14 cellular contexts compared by ENCODE assay signal in the genomic region with DNA sequence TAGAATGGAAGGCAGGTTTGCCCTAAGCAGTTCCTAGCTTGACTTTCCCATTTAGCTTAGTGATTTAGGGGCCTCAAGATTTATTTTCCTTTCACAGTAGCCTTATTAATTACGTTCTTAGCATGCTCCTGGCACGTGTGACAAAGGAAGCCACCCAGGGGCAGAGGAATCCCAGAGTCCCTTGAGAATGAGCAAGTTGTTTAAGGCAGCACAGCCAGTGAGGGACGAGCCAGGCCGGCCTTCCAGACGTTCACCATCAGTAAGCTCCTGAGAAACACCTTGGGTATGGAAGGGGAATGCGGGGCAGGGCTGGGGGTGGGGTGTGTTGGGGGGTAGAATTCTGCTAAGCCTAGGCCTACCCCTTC.
DNase-seq lines count a peak whose midpoint lies in the region; ATAC-seq and TF ChIP-seq lines count a peak whose summit lies in the region.
"Had no signal": no experiment of that assay in that cellular context is flagged by ENCODE, and none has a peak within 500 bp of the region (broad histone marks: within the 10 kb centered on the region; RNA-seq: fewer than 3 reads in every experiment).

No MANE protein-coding gene starts in this region.

- H3K27me3 Mint-ChIP-seq in T-helper 2 cell treated with Interferon-gamma antibody and Interleukin-4, amounts not matched to agents 5 μg/mL and 100 μg/mL, for 36 hours (ENCODE audit: low read depth), result peaks cover 2% of the 10 kb centered on the region

- H3K4me2 ChIP-seq in trophoblast cell (ENCODE audit: low read length), result no peak overlapping the region

- peak overlapping the region; percentile 65 for H2BK120ac ChIP-seq in trophoblast cell (ENCODE audit: insufficient read depth, low read length, poor library complexity)

- no peaks in the 10 kb centered on the region for H3K36me3 ChIP-seq in ascending aorta
- H3K36me3 ChIP-seq in trophoblast cell (ENCODE audit: control insufficient read depth in 1 of 2, insufficient read depth in 2 of 2, low read length in 2 of 2), result no peaks in the 10 kb centered on the region
- H3K36me3 ChIP-seq in tibial nerve, result no peaks in the 10 kb centered on the region
- H3K36me3 ChIP-seq: BE2C had no signal

- H3K36me3 Mint-ChIP-seq in T-helper 2 cell treated with Interferon-gamma antibody and Interleukin-4, amounts not matched to agents 5 μg/mL and 100 μg/mL, for 36 hours (ENCODE audit: low read depth), result no peaks in the 10 kb centered on the region
- H3K36me3 Mint-ChIP-seq: T-cell had no signal

- no peaks in the 10 kb centered on the region for H3K9me3 Mint-ChIP-seq in T-helper 2 cell treated with Interferon-gamma antibody and Interleukin-4, amounts not matched to agents 5 μg/mL and 100 μg/mL, for 36 hours

- H3K9me3 ChIP-seq in ascending aorta (no peaks in the 10 kb centered on the region), trophoblast cell (ENCODE audit: insufficient read depth, low read depth, low read length) (no peaks in the 10 kb centered on the region), tibial nerve (no peaks in the 10 kb centered on the region)
- H3K9me3 ChIP-seq: BE2C had no signal

- peaks cover 38% of the 10 kb centered on the region for H3K79me1 ChIP-seq in trophoblast cell (ENCODE audit: low read length)

- TF ChIP-seq CTCF in ascending aorta (IDR thresholded peaks at IDR 0.05) (no peak), tibial nerve (IDR thresholded peaks at IDR 0.05) (no peak)

- H3K23ac ChIP-seq in trophoblast cell (ENCODE audit: low read length), result no peak overlapping the region

- peak overlapping the region; percentile 54 for H4K8ac ChIP-seq in trophoblast cell (ENCODE audit: low read depth, low read length)

- DNase-seq in ascending aorta (ENCODE audit: low spot score in 2 of 2), result no peak
- peak; percentile 75 for DNase-seq in islet precursor cell
- no peak for DNase-seq in trophoblast cell
- no peak for DNase-seq in tibial nerve (ENCODE audit: low spot score in 2 of 2)
- no peak for DNase-seq in effector CD4-positive, alpha-beta T cell
- no peak for DNase-seq in activated naive CD4-positive, alpha-beta T cell treated with Interleukin-2 at 50 U/mL for 16 hours
- no peak for DNase-seq in T-helper 2 cell treated with Interferon-gamma antibody and Interleukin-4, amounts not matched to agents 5 μg/mL and 100 μg/mL, for 36 hours (ENCODE audit: low spot score)
- DNase-seq: activated effector memory CD4-positive, alpha-beta T cell treated with anti-CD3 and anti-CD28 coated beads, Interleukin-2, amount 50 U/mL, for 16 hours; BE2C; DMS79; RPMI8226; stimulated activated CD4-positive, alpha-beta T cell treated with anti-CD3 and anti-CD28 coated beads, Interleukin-4, amount 100 ng/mL, for 1 hour; T-cell had no signal

- no peak overlapping the region for H2AK5ac ChIP-seq in trophoblast cell (ENCODE audit: low read length)

- H2BK12ac ChIP-seq in trophoblast cell (ENCODE audit: low read length), result peak overlapping the region; percentile 85

- H3K4me3 ChIP-seq in ascending aorta (no peak overlapping the region), trophoblast cell (ENCODE audit: low read depth, low read length) (no peak overlapping the region), tibial nerve (no peak overlapping the region)

- H3K4ac ChIP-seq in trophoblast cell (ENCODE audit: low read depth, low read length), result peak overlapping the region; percentile 49

- WGBS in trophoblast cell (ENCODE audit: extremely low coverage, insufficient coverage, insufficient read length), result no CpG with 5 or more reads among the region's 6 CpGs
- 50 to 55% methylated on average over 6 of the region's 6 CpGs for WGBS in tibial nerve, 2 donors

- peak overlapping the region; percentile 68 for H3K14ac ChIP-seq in trophoblast cell (ENCODE audit: low read length)

- H3K18ac ChIP-seq in trophoblast cell (ENCODE audit: low read length), result no peak overlapping the region

- ATAC-seq in HG02981 (IDR thresholded peaks at IDR 0.05; ENCODE audit: unreplicated experiment), result no peak
- ATAC-seq: T-cell had no signal

- H3K4me1 Mint-ChIP-seq in T-helper 2 cell treated with Interferon-gamma antibody and Interleukin-4, amounts not matched to agents 5 μg/mL and 100 μg/mL, for 36 hours (ENCODE audit: low read depth), result no peaks in the 10 kb centered on the region
- H3K4me1 Mint-ChIP-seq: T-cell had no signal

- no peak for TF ChIP-seq POLR2A in tibial nerve (IDR thresholded peaks at IDR 0.05)

- no peak for TF ChIP-seq EP300 in tibial nerve (IDR thresholded peaks at IDR 0.05)

- peaks cover 2% of the 10 kb centered on the region for H3K79me2 ChIP-seq in trophoblast cell (ENCODE audit: control insufficient read depth, insufficient read depth, low read length, poor library complexity)

- no peaks in the 10 kb centered on the region for H3K27me3 ChIP-seq in ascending aorta
- H3K27me3 ChIP-seq in trophoblast cell (ENCODE audit: insufficient read depth, low read length), result no peaks in the 10 kb centered on the region
- no peaks in the 10 kb centered on the region for H3K27me3 ChIP-seq in tibial nerve
- H3K27me3 ChIP-seq: BE2C had no signal

- H3K4me1 ChIP-seq in ascending aorta (peaks cover 19 to 28% of the 10 kb centered on the region in 2 donors), trophoblast cell (ENCODE audit: control insufficient read depth in 1 of 2, insufficient read depth in 2 of 2, low read length in 2 of 2) (peaks cover 39 to 41% of the 10 kb centered on the region in 2 experiments), tibial nerve (peaks cover 0 to 20% (median 0%) of the 10 kb centered on the region in 4 donors)
- H3K4me1 ChIP-seq: BE2C had no signal

- H4K91ac ChIP-seq in trophoblast cell (ENCODE audit: low read depth, low read length), result peak overlapping the region; percentile 88

- H3K9ac ChIP-seq in trophoblast cell (ENCODE audit: low read length), result no peak overlapping the region

- H3K27ac ChIP-seq in ascending aorta, result peak overlapping the region; percentile 78 to 79
- H3K27ac ChIP-seq in trophoblast cell (ENCODE audit: low read depth, low read length), result peak overlapping the region; percentile 59
- H3K27ac ChIP-seq in tibial nerve, result peak overlapping the region in 3 of 4 donors; percentile 52 to 72 (median 65)

- no peak overlapping the region for H3K27ac Mint-ChIP-seq in T-helper 2 cell treated with Interferon-gamma antibody and Interleukin-4, amounts not matched to agents 5 μg/mL and 100 μg/mL, for 36 hours
- H3K27ac Mint-ChIP-seq: T-cell had no signal

- intact Hi-C loops in ascending aorta (cut with DNase I), result loop anchor here (2.0 kb wide), 2 partner anchors 42 to 76 kb away; partner anchors contain the start of gene SOWAHC

- H4K12ac ChIP-seq in trophoblast cell (ENCODE audit: low read depth, low read length), result no peak overlapping the region

- H3K4me3 Mint-ChIP-seq in T-helper 2 cell treated with Interferon-gamma antibody and Interleukin-4, amounts not matched to agents 5 μg/mL and 100 μg/mL, for 36 hours, result no peak overlapping the region
- H3K4me3 Mint-ChIP-seq: T-cell had no signal

- peak overlapping the region; percentile 53 for H2BK5ac ChIP-seq in trophoblast cell (ENCODE audit: low read depth, low read length, poor library complexity)

- H2AFZ ChIP-seq in trophoblast cell (ENCODE audit: insufficient read depth, low read length, poor library complexity), result peak overlapping the region; percentile 30
